Comparison of ENCODE assay signal across 33 cellular contexts in genomic region chr11:26044389-26044788, GRCh38.
"Had no signal": no experiment of that assay in that cellular context is flagged by ENCODE, and none has a peak within 500 bp of the region (broad histone marks: within the 10 kb centered on the region; RNA-seq: fewer than 3 reads in every experiment).

No MANE protein-coding gene starts in this region.

- H3K4me3 ChIP-seq: SJCRH30, SK-N-MC had no signal

- H3K4me1 ChIP-seq: SJCRH30 had no signal

- ATAC-seq: activated CD8-positive, alpha-beta memory T cell treated with anti-CD3 and anti-CD28 coated beads, Interleukin-2, amount 10 ng/mL, durations not matched to agents 7 days and 5 days had no signal

- H3K27me3 ChIP-seq: brain microvascular endothelial cell, SJCRH30 had no signal

- H3K27ac ChIP-seq: brain microvascular endothelial cell, SJCRH30, SK-N-MC, WERI-Rb-1 had no signal

- H3K36me3 ChIP-seq: brain microvascular endothelial cell, SJCRH30, WERI-Rb-1 had no signal

- DNase-seq: activated CD4-positive, alpha-beta memory T cell treated with anti-CD3 and anti-CD28 coated beads, Interleukin-2, amount 10 ng/mL, durations not matched to agents 7 days and 5 days; activated CD4-positive, alpha-beta T cell treated with anti-CD3 and anti-CD28 coated beads for 1 hour; activated CD4-positive, alpha-beta T cell treated with anti-CD3 and anti-CD28 coated beads for 48 hours; activated CD4-positive, CD25-positive, alpha-beta regulatory T cell; activated CD8-positive, alpha-beta memory T cell treated with anti-CD3 and anti-CD28 coated beads for 24 hours; activated CD8-positive, alpha-beta memory T cell treated with anti-CD3 and anti-CD28 coated beads, Interleukin-2, amount 10 ng/mL, durations not matched to agents 7 days and 5 days; activated CD8-positive, alpha-beta memory T cell treated with anti-CD3 and anti-CD28 coated beads, Interleukin-2, amount 50 U/mL, for 48 hours; activated effector memory CD4-positive, alpha-beta T cell treated with anti-CD3 and anti-CD28 coated beads, Interleukin-2, amount 50 U/mL, for 16 hours; activated naive CD4-positive, alpha-beta T cell; activated naive CD4-positive, alpha-beta T cell treated with anti-CD3 and anti-CD28 coated beads, Interleukin-2, amount 50 U/mL, for 16 hours; activated naive CD8-positive, alpha-beta T cell treated with anti-CD3 and anti-CD28 coated beads for 36 hours; activated T-cell treated with anti-CD3 and anti-CD28 coated beads, Interleukin-2, amount 50 U/mL, for 48 hours; amniotic stem cell; aorta; brain microvascular endothelial cell; central memory CD4-positive, alpha-beta T cell; NCI-H1092 treated with DMSO at 0.1 percent for 48 hours; NCI-H1417; NCI-H146; NCI-H187; NCI-H2029 treated with DMSO at 0.1 percent for 48 hours; NCI-H2107; NCI-H2171; NCI-H510A; NCI-H526; NCI-H748 treated with DMSO at 0.1 percent for 48 hours; NK-92 treated with Interleukin-12 subunit alpha and Interleukin-12 subunit beta, amount 100 ng/mL, for 24 hours; OCI-M1; Right ventricle myocardium superior; SJCRH30; T1000; WERI-Rb-1 had no signal

- H3K9me3 ChIP-seq: SJCRH30 had no signal
